ENCODE assay signal across 17 cellular contexts in the genomic region with DNA sequence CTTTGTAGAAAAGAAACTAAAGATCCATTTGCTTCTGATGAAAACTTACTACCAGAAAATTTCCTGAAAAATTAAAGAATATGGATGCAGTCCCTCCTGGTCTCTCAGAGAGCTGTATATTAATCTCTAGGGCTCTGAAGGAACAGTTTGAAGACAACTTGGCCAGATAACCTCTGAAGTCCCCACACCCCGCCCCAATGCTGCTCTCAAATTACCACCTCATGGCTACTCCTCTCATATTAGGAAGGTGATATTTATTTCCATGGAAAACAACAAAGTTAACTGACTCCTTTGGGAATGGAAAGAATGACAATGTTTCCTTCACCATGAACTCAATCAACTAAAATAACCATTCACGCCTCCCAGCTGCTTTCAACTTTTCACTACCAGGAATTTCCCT.
DNase-seq lines count a peak whose midpoint lies in the region; TF ChIP-seq lines count a peak whose summit lies in the region.
"Had no signal": no experiment of that assay in that cellular context is flagged by ENCODE, and none has a peak within 500 bp of the region (broad histone marks: within the 10 kb centered on the region; RNA-seq: fewer than 3 reads in every experiment).

No MANE protein-coding gene starts in this region.

- peaks cover 0 to 8% (median 0%) of the 10 kb centered on the region in 3 donors for H3K4me1 ChIP-seq in skeletal muscle tissue (ENCODE audit: control insufficient read depth in 3 of 3, insufficient read depth in 3 of 3, low read length in 3 of 3)

- H3K27ac Mint-ChIP-seq in nephron = peak overlapping the region in 2 of 3 experiments; percentile 10 to 19
- H3K27ac Mint-ChIP-seq in chondrocyte (ENCODE audit: unreplicated experiment) = no peak overlapping the region
- H3K27ac Mint-ChIP-seq in nephron progenitor cell = no peak overlapping the region
- H3K27ac Mint-ChIP-seq: CD4-positive, alpha-beta memory T cell; H9 had no signal

- no peak overlapping the region for H3K4me3 Mint-ChIP-seq in nephron
- H3K4me3 Mint-ChIP-seq in chondrocyte (ENCODE audit: unreplicated experiment) = no peak overlapping the region
- H3K4me3 Mint-ChIP-seq in nephron progenitor cell = no peak overlapping the region
- H3K4me3 Mint-ChIP-seq: CD4-positive, alpha-beta memory T cell; H9 had no signal

- no peak overlapping the region for H3K9ac ChIP-seq in skeletal muscle tissue (ENCODE audit: low read depth in 1 of 3, low read length in 3 of 3)
- H3K9ac ChIP-seq: GM23248 had no signal

- H3K36me3 ChIP-seq in skeletal muscle tissue (ENCODE audit: control insufficient read depth in 3 of 3, insufficient read depth in 3 of 3, low read length in 3 of 3) = no peaks in the 10 kb centered on the region

- peak overlapping the region; percentile 23 for H3K27ac ChIP-seq in skeletal muscle tissue (ENCODE audit: low read depth, low read length)
- H3K27ac ChIP-seq: GM23248 had no signal

- TF ChIP-seq CTCF in nephron (IDR thresholded peaks at IDR 0.05; ENCODE audit: unreplicated experiment in 3 of 3) (no peak), chondrocyte (IDR thresholded peaks at IDR 0.05) (no peak), nephron progenitor cell (IDR thresholded peaks at IDR 0.05) (no peak)

- no peak overlapping the region for H3K4me3 ChIP-seq in skeletal muscle tissue (ENCODE audit: low read length in 3 of 3)
- H3K4me3 ChIP-seq: GM23248 had no signal

- DNase-seq in NCI-H2171 (lab: John Stamatoyannopoulos, UW) = peak; percentile 32
- DNase-seq in left kidney (ENCODE audit: low read depth, low spot score) = peak; percentile 48
- no peak for DNase-seq in chondrocyte (ENCODE audit: low spot score)
- DNase-seq in nephron progenitor cell = no peak
- DNase-seq in medulla oblongata (ENCODE audit: extremely low spot score) = no peak
- DNase-seq in nucleus accumbens (lab: John Stamatoyannopoulos, UW) = no peak
- DNase-seq: C1 segment of cervical spinal cord; Calu3; CD4-positive, alpha-beta memory T cell; COR-L47; DMS53; DMS79 treated with DMSO at 0.1 percent for 48 hours; GF-D8; GM23248; H9 had no signal

- H3K9me3 Mint-ChIP-seq in nephron = no peaks in the 10 kb centered on the region
- no peaks in the 10 kb centered on the region for H3K9me3 Mint-ChIP-seq in chondrocyte (ENCODE audit: low read depth)
- no peaks in the 10 kb centered on the region for H3K9me3 Mint-ChIP-seq in nephron progenitor cell
- H3K9me3 Mint-ChIP-seq: H9 had no signal

- H3K4me1 Mint-ChIP-seq in nephron = peaks cover 18% of the 10 kb centered on the region
- no peaks in the 10 kb centered on the region for H3K4me1 Mint-ChIP-seq in chondrocyte (ENCODE audit: low read depth)
- peaks cover 12% of the 10 kb centered on the region for H3K4me1 Mint-ChIP-seq in nephron progenitor cell
- H3K4me1 Mint-ChIP-seq: CD4-positive, alpha-beta memory T cell had no signal

- H3K9me3 ChIP-seq in skeletal muscle tissue (ENCODE audit: control insufficient read depth in 3 of 3, low read length in 3 of 3) = no peaks in the 10 kb centered on the region

- H3K27me3 Mint-ChIP-seq in nephron (ENCODE audit: low read depth) (peaks cover 3% of the 10 kb centered on the region), chondrocyte (ENCODE audit: low read depth) (no peaks in the 10 kb centered on the region), nephron progenitor cell (ENCODE audit: low read depth, poor library complexity) (peaks cover 3% of the 10 kb centered on the region)

- H3K27me3 ChIP-seq in skeletal muscle tissue (ENCODE audit: control insufficient read depth in 3 of 3, insufficient read depth in 3 of 3, low read length in 3 of 3) = no peaks in the 10 kb centered on the region

- no peaks in the 10 kb centered on the region for H3K36me3 Mint-ChIP-seq in nephron (ENCODE audit: low read depth)
- no peaks in the 10 kb centered on the region for H3K36me3 Mint-ChIP-seq in chondrocyte (ENCODE audit: low read depth)
- no peaks in the 10 kb centered on the region for H3K36me3 Mint-ChIP-seq in nephron progenitor cell (ENCODE audit: low read depth)
- H3K36me3 Mint-ChIP-seq: CD4-positive, alpha-beta memory T cell had no signal

Comparison
In these comparisons a context has a peak if more than half of its experiments do, and no peak if none do; other contexts are left out.
1. DNase-seq: peak in NCI-H2171 (single experiment) and left kidney (single experiment); none in chondrocyte (single experiment), nephron progenitor cell (single experiment), medulla oblongata (single experiment) and nucleus accumbens (0 of 56).
2. H3K27ac Mint-ChIP-seq: peak in nephron (2 of 3); none in chondrocyte (single experiment) and nephron progenitor cell (single experiment).